In genomic region chr12:67991158-67991557, GRCh38 we compare ENCODE assay signal across 8 cellular contexts. TPM values are rescaled to one million over a fixed set of nuclear protein-coding genes. Genes with fewer than 3 reads are reported as not detected.
A peak's percentile ranks its signal among the peaks of the same experiment; 100 is the strongest.
DNase-seq lines count a peak whose midpoint lies in the region; ATAC-seq and TF ChIP-seq lines count a peak whose summit lies in the region.

No MANE protein-coding gene starts in this region.

- POLR2A ChIA-PET in CD4-positive, alpha-beta T cell (lab: Charles Lee) = interaction anchor here (2.1 kb wide), 1 partner anchor 722 kb away, joined by 9 read pairs; the partner anchor contains the start of gene CAND1

- H3K9me3 ChIP-seq in CD4-positive, alpha-beta T cell (ENCODE audit: control insufficient read depth, low read length) = no peaks in the 10 kb centered on the region
- H3K9me3 ChIP-seq in HAP-1 = no peaks in the 10 kb centered on the region

- H3K4me1 Mint-ChIP-seq in CD4-positive, alpha-beta T cell (ENCODE audit: low read depth) = peaks cover 40% of the 10 kb centered on the region

- CTCF ChIA-PET in CD4-positive, alpha-beta T cell (lab: Charles Lee) = interaction anchor here (1.1 kb wide), 1 partner anchor 635 kb away, joined by 4 read pairs; no protein-coding TSS in a partner anchor

- intact Hi-C loops in CD4-positive, alpha-beta T cell (cut with DNase I, micrococcal nuclease) = no loop called here

- H3K4me3 ChIP-seq in HAP-1 = no peak overlapping the region

- peak; percentile 75 for ATAC-seq in CD4-positive, alpha-beta T cell (ENCODE audit: poor library complexity)
- ATAC-seq in GM19463 (IDR thresholded peaks at IDR 0.05; ENCODE audit: unreplicated experiment) (peak; percentile 72), HG03460 (IDR thresholded peaks at IDR 0.05; ENCODE audit: unreplicated experiment) (peak; percentile 62)

- no peaks in the 10 kb centered on the region for H3K27me3 ChIP-seq in CD4-positive, alpha-beta T cell (ENCODE audit: control insufficient read depth, insufficient read depth, low read length)
- H3K27me3 ChIP-seq in HAP-1 (ENCODE audit: low read depth) = no peaks in the 10 kb centered on the region

- H3K27ac Mint-ChIP-seq in CD4-positive, alpha-beta T cell = peak overlapping the region; percentile 74

- H3K36me3 Mint-ChIP-seq in CD4-positive, alpha-beta T cell (ENCODE audit: low read depth) = no peaks in the 10 kb centered on the region

- H3K27me3 Mint-ChIP-seq in CD4-positive, alpha-beta T cell = peaks cover 9% of the 10 kb centered on the region

- TF ChIP-seq CTCF in CD4-positive, alpha-beta T cell (IDR thresholded peaks at IDR 0.05) = no peak

- no peak overlapping the region for H3K27ac ChIP-seq in CD4-positive, alpha-beta T cell (ENCODE audit: low read depth, low read length)

- no peaks in the 10 kb centered on the region for H3K4me1 ChIP-seq in HAP-1

- DNase-seq in CD4-positive, alpha-beta T cell = peak in 2 of 10 experiments; percentile 2 to 3
- peak; percentile 35 for DNase-seq in activated naive CD4-positive, alpha-beta T cell treated with anti-CD3 and anti-CD28 coated beads, Interleukin-2, amount 50 U/mL, for 16 hours
- DNase-seq in NCI-H1694 treated with DMSO at 0.1 percent for 48 hours (lab: John Stamatoyannopoulos, UW) (no peak), COLO829 (ENCODE audit: low spot score) (no peak), NCI-H1436 treated with DMSO at 0.1 percent for 48 hours (lab: John Stamatoyannopoulos, UW) (no peak), HAP-1 (ENCODE audit: low spot score in 2 of 2) (no peak)

- peak overlapping the region; percentile 75 for H3K4me3 Mint-ChIP-seq in CD4-positive, alpha-beta T cell

- in situ Hi-C loops in HAP-1 (cut with MboI; ENCODE audit: low sequenced_read_pairs) = no loop called here

- H3K9me3 Mint-ChIP-seq in CD4-positive, alpha-beta T cell = no peaks in the 10 kb centered on the region

- no peaks in the 10 kb centered on the region for H3K36me3 ChIP-seq in HAP-1 (replicated peaks)

RNA-seq across cellular contexts. Expression of gene IFNG-AS1, which starts 1.9 kb away (rescaled TPM):
- 1 to 10 TPM in 1 of 2 experiments, under 1 TPM in 1; 0.55 to 1.1 TPM for total RNA-seq in CD4-positive, alpha-beta T cell
